8 cellular contexts compared by ENCODE assay signal in genomic region chr4:38858097-38858420, GRCh38. TPM values are rescaled to one million over a fixed set of nuclear protein-coding genes. Genes with fewer than 3 reads are reported as not detected.
DNase-seq lines count a peak whose midpoint lies in the region; ATAC-seq, FAIRE-seq and TF ChIP-seq lines count a peak whose summit lies in the region.

No MANE protein-coding gene starts in this region.

- H3K27me3 Mint-ChIP-seq in activated CD4-positive, alpha-beta T cell treated with anti-CD3 and anti-CD28 coated beads for 36 hours, result peaks cover 3% of the 10 kb centered on the region
- H3K27me3 Mint-ChIP-seq in activated CD8-positive, alpha-beta T cell treated with anti-CD3 and anti-CD28 coated beads for 36 hours, result peaks cover 3% of the 10 kb centered on the region

- FAIRE-seq in HepG2 (lab: Jason Lieb, UNC), result no peak
- FAIRE-seq in GM12891 (lab: Jason Lieb, UNC), result no peak

- H3K9ac ChIP-seq in HepG2 (ENCODE audit: insufficient read depth, low read depth, low read length), result no peak overlapping the region

- no peak for TF ChIP-seq RAD21 in HepG2 (CRISPR knock-in tag; IDR thresholded peaks at IDR 0.05)

- CTCF ChIA-PET in activated CD4-positive, alpha-beta T cell treated with anti-CD3 and anti-CD28 coated beads for 36 hours (lab: Charles Lee), result interaction anchor here (1.4 to 4.3 kb wide), 2 partner anchors 59 to 97 kb away, joined by 4 to 67 read pairs; no protein-coding TSS in a partner anchor
- CTCF ChIA-PET in activated CD8-positive, alpha-beta T cell treated with anti-CD3 and anti-CD28 coated beads for 36 hours (lab: Charles Lee), result interaction anchor here (1.0 to 5.1 kb wide), 2 partner anchors 99 to 277 kb away, joined by 3 to 95 read pairs; no protein-coding TSS in a partner anchor
- CTCF ChIA-PET in HepG2 (lab: Yijun Ruan, JAX; ENCODE audit: low intra/inter-chr PET ratio, low total read pairs), result no interaction called here

- H3K4me1 Mint-ChIP-seq in activated CD4-positive, alpha-beta T cell treated with anti-CD3 and anti-CD28 coated beads for 36 hours, result peaks cover 32% of the 10 kb centered on the region
- peaks cover 28% of the 10 kb centered on the region for H3K4me1 Mint-ChIP-seq in activated CD8-positive, alpha-beta T cell treated with anti-CD3 and anti-CD28 coated beads for 36 hours (ENCODE audit: low read depth)

- intact Hi-C loops in activated CD4-positive, alpha-beta T cell treated with anti-CD3 and anti-CD28 coated beads for 36 hours (cut with DNase I, micrococcal nuclease), result loop anchor here in 1 of 2 experiments (5.0 kb wide), 1 partner anchor 681 kb away; no protein-coding TSS in a partner anchor
- intact Hi-C loops in activated CD8-positive, alpha-beta T cell treated with anti-CD3 and anti-CD28 coated beads for 36 hours (cut with micrococcal nuclease), result no loop called here
- intact Hi-C loops in HepG2 (cut with micrococcal nuclease; ENCODE audit: unreplicated experiment), result no loop called here

- H3K36me3 Mint-ChIP-seq in activated CD4-positive, alpha-beta T cell treated with anti-CD3 and anti-CD28 coated beads for 36 hours (ENCODE audit: low read depth), result no peaks in the 10 kb centered on the region
- H3K36me3 Mint-ChIP-seq in activated CD8-positive, alpha-beta T cell treated with anti-CD3 and anti-CD28 coated beads for 36 hours (ENCODE audit: low read depth), result no peaks in the 10 kb centered on the region

- H3K4me1 ChIP-seq in HepG2 (ENCODE audit: insufficient read depth, low read length), result peaks cover 12% of the 10 kb centered on the region

- H3K27ac ChIP-seq in HepG2 (ENCODE audit: extremely low read length, insufficient read depth, low read length) (no peak overlapping the region), substantia nigra (ENCODE audit: low read depth, low read length, poor library complexity, severe bottlenecking) (peak overlapping the region; percentile 82)

- no TSS peak for BruUV-seq in HepG2 (replicated peaks; lab: Mats Ljungman, UMichigan)

- no peaks in the 10 kb centered on the region for H3K79me2 ChIP-seq in HepG2 (ENCODE audit: insufficient read depth, low read length)

- no peak overlapping the region for H2AFZ ChIP-seq in HepG2 (ENCODE audit: low read length)

- no peaks in the 10 kb centered on the region for H3K9me3 ChIP-seq in HepG2 (ENCODE audit: low read length)

- H4K20me1 ChIP-seq in HepG2 (ENCODE audit: insufficient read depth, low read length), result no peaks in the 10 kb centered on the region

- DNase-seq in activated CD4-positive, alpha-beta T cell treated with anti-CD3 and anti-CD28 coated beads for 36 hours, result no peak
- DNase-seq in activated CD4-positive, alpha-beta T cell treated with anti-CD3 and anti-CD28 coated beads for 48 hours, result no peak
- no peak for DNase-seq in activated CD8-positive, alpha-beta T cell treated with anti-CD3 and anti-CD28 coated beads for 36 hours
- DNase-seq in HepG2 (ENCODE audit: low spot score) (no peak), substantia nigra (lab: John Stamatoyannopoulos, UW) (no peak), GM12891 (ENCODE audit: insufficient read length, low spot score) (no peak), NCI-H2107 treated with DMSO at 0.1 percent for 48 hours (lab: John Stamatoyannopoulos, UW; ENCODE audit: unreplicated experiment) (no peak)

- peak overlapping the region; percentile 28; the same call in 1 of the 2 replicates for H3K4me2 ChIP-seq in HepG2 (ENCODE audit: low read depth, low read length)

- peak overlapping the region; percentile 83 for H3K27ac Mint-ChIP-seq in activated CD4-positive, alpha-beta T cell treated with anti-CD3 and anti-CD28 coated beads for 36 hours
- peak overlapping the region; percentile 80 for H3K27ac Mint-ChIP-seq in activated CD8-positive, alpha-beta T cell treated with anti-CD3 and anti-CD28 coated beads for 36 hours

- no peak for TF ChIP-seq POLR2A in HepG2 (IDR thresholded peaks at IDR 0.05; ENCODE audit: insufficient read depth in 1 of 2, low read depth in 2 of 2, low read length in 2 of 2)
- TF ChIP-seq POLR2A in GM12891 (IDR thresholded peaks at IDR 0.05; ENCODE audit: low read depth, low read length), result no peak

- no peaks in the 10 kb centered on the region for H3K36me3 ChIP-seq in HepG2 (replicated peaks in 1 of 2; ENCODE audit: control insufficient read depth in 1 of 2, insufficient read depth in 2 of 2, low read length in 2 of 2)

- TF ChIP-seq EP300 in HepG2 (IDR thresholded peaks at IDR 0.05; ENCODE audit: low read depth in 2 of 2, low read length in 2 of 2) (no peak), HepG2 (CRISPR knock-in tag; IDR thresholded peaks at IDR 0.05; ENCODE audit: borderline replicate concordance) (no peak)

- 4% methylated on average over 3 of the region's 3 CpGs for WGBS in HepG2 (ENCODE audit: low lambda C conversion rate)

- ATAC-seq in activated CD4-positive, alpha-beta T cell treated with anti-CD3 and anti-CD28 coated beads for 36 hours, result no peak
- no peak for ATAC-seq in activated CD8-positive, alpha-beta T cell treated with anti-CD3 and anti-CD28 coated beads for 36 hours
- ATAC-seq in HepG2, result no peak
- ATAC-seq in GM19463 (IDR thresholded peaks at IDR 0.05; ENCODE audit: unreplicated experiment), result no peak

- H3K27me3 ChIP-seq in HepG2 (ENCODE audit: control insufficient read depth in 1 of 2, insufficient read depth in 2 of 2, low read length in 2 of 2), result no peaks in the 10 kb centered on the region

- no peak overlapping the region for H3K4me3 ChIP-seq in HepG2 (replicated peaks in 1 of 3; ENCODE audit: insufficient read depth in 1 of 3, low read depth in 2 of 3, low read length in 3 of 3)

- no peaks in the 10 kb centered on the region for H3K9me3 Mint-ChIP-seq in activated CD4-positive, alpha-beta T cell treated with anti-CD3 and anti-CD28 coated beads for 36 hours (ENCODE audit: low read depth)
- no peaks in the 10 kb centered on the region for H3K9me3 Mint-ChIP-seq in activated CD8-positive, alpha-beta T cell treated with anti-CD3 and anti-CD28 coated beads for 36 hours

- H3K4me3 Mint-ChIP-seq in activated CD4-positive, alpha-beta T cell treated with anti-CD3 and anti-CD28 coated beads for 36 hours, result no peak overlapping the region
- H3K4me3 Mint-ChIP-seq in activated CD8-positive, alpha-beta T cell treated with anti-CD3 and anti-CD28 coated beads for 36 hours, result peak overlapping the region; percentile 79

- in situ Hi-C loops in HepG2 (cut with HindIII; ENCODE audit: extremely low pct_ligation_motif_present, low pct_unique_long_range_greater_than_20kb), result loop anchor here (5.0 kb wide), 1 partner anchor 101 kb away; no protein-coding TSS in a partner anchor

- no peak for TF ChIP-seq CTCF in activated CD8-positive, alpha-beta T cell treated with anti-CD3 and anti-CD28 coated beads for 36 hours (IDR thresholded peaks at IDR 0.05)
- no peak for TF ChIP-seq CTCF in HepG2 (CRISPR knock-in tag; IDR thresholded peaks at IDR 0.05)

- POLR2A ChIA-PET in activated CD4-positive, alpha-beta T cell treated with anti-CD3 and anti-CD28 coated beads for 36 hours (lab: Charles Lee), result no interaction called here
- POLR2A ChIA-PET in activated CD8-positive, alpha-beta T cell treated with anti-CD3 and anti-CD28 coated beads for 36 hours (lab: Charles Lee), result no interaction called here
- POLR2A ChIA-PET in HepG2 (lab: Yijun Ruan, JAX), result no interaction called here

RNA-seq across cellular contexts. Expression of gene TLR6, which starts 1.4 kb away (rescaled TPM):
- total RNA-seq in activated CD4-positive, alpha-beta T cell treated with anti-CD3 and anti-CD28 coated beads for 36 hours, result 1 to 10 TPM; 1.5 to 1.8 TPM
- total RNA-seq in activated CD8-positive, alpha-beta T cell treated with anti-CD3 and anti-CD28 coated beads for 36 hours, result 1 to 10 TPM; 1.6 to 2.0 TPM
- total RNA-seq in HepG2 (2016; rRNA removed; fragmentation: Illumina TruSeq; extraction: Trizol), result 0.52 and 0.71 TPM in 2 replicates
- 0.40 and 0.62 TPM in 2 replicates for total RNA-seq in HepG2 (2016; cell fraction: cytosol; rRNA removed; fragmentation: Illumina TruSeq; extraction: Trizol; ENCODE audit: low read depth)
- total RNA-seq in HepG2 (2016; cell fraction: insoluble cytoplasmic fraction; rRNA removed; fragmentation: Illumina TruSeq; extraction: Trizol), result 0.31 and 0.54 TPM in 2 replicates
- total RNA-seq in HepG2 (2016; cell fraction: membrane; rRNA removed; fragmentation: Illumina TruSeq; extraction: Trizol), result 1.0 and 1.2 TPM in 2 replicates
- 0.71 and 0.72 TPM in 2 replicates for total RNA-seq in HepG2 (2016; cell fraction: nucleus; rRNA removed; fragmentation: Illumina TruSeq; extraction: Trizol)
- polyA plus RNA-seq in HepG2 (2011; rRNA removed), result 0.18 and 0.33 TPM in 2 replicates
- polyA plus RNA-seq in HepG2 (2011; cell fraction: cytosol; rRNA removed), result 0.05 and 0.12 TPM in 2 replicates
- 0.19 and 0.23 TPM in 2 replicates for polyA plus RNA-seq in HepG2 (2011; cell fraction: nucleus; rRNA removed)
- 0.12 and 0.39 TPM in 2 replicates for polyA plus RNA-seq in HepG2 (2012)
- polyA plus RNA-seq in HepG2 (2016; cell fraction: cytosol; fragmentation: Illumina TruSeq; extraction: Trizol; ENCODE audit: low read depth), result 0.02 TPM in 1 of 2 replicates, not detected in the other
- 0.17 and 0.19 TPM in 2 replicates for polyA plus RNA-seq in HepG2 (2016; cell fraction: insoluble cytoplasmic fraction; fragmentation: Illumina TruSeq; extraction: Trizol; ENCODE audit: low read depth)
- polyA plus RNA-seq in HepG2 (2016; cell fraction: membrane; fragmentation: Illumina TruSeq; extraction: Trizol; ENCODE audit: low read depth), result 0.03 and 0.06 TPM in 2 replicates
- polyA plus RNA-seq in HepG2 (2016; cell fraction: nucleus; fragmentation: Illumina TruSeq; extraction: Trizol; ENCODE audit: insufficient read depth, low read depth), result 0.61 and 0.71 TPM in 2 replicates
- 0.20 and 7.2 TPM in 2 replicates for polyA minus RNA-seq in HepG2 (2011; rRNA and poly(A)+ RNA removed; ENCODE audit: low replicate concordance)
- 0.26 and 0.59 TPM in 2 replicates for polyA minus RNA-seq in HepG2 (2011; cell fraction: cytosol; rRNA and poly(A)+ RNA removed)
- 0.62 and 0.90 TPM in 2 replicates for polyA minus RNA-seq in HepG2 (2011; cell fraction: nucleus; rRNA and poly(A)+ RNA removed)
- polyA plus RNA-seq in GM12891 (2012; ENCODE audit: low read depth, missing spikeins), result 10.3 TPM

RNA-seq across cellular contexts. Expression of gene FAM114A1, which starts 9.5 kb away (rescaled TPM):
- under 1 TPM; 0.26 to 0.32 TPM for total RNA-seq in activated CD4-positive, alpha-beta T cell treated with anti-CD3 and anti-CD28 coated beads for 36 hours
- under 1 TPM; 0.16 to 0.20 TPM for total RNA-seq in activated CD8-positive, alpha-beta T cell treated with anti-CD3 and anti-CD28 coated beads for 36 hours
- total RNA-seq in HepG2 (2016; rRNA removed; fragmentation: Illumina TruSeq; extraction: Trizol), result 61.0 and 87.0 TPM in 2 replicates
- 8.9 and 9.7 TPM in 2 replicates for total RNA-seq in HepG2 (2016; cell fraction: cytosol; rRNA removed; fragmentation: Illumina TruSeq; extraction: Trizol; ENCODE audit: low read depth)
- total RNA-seq in HepG2 (2016; cell fraction: insoluble cytoplasmic fraction; rRNA removed; fragmentation: Illumina TruSeq; extraction: Trizol), result 59.7 and 78.6 TPM in 2 replicates
- 27.8 and 30.9 TPM in 2 replicates for total RNA-seq in HepG2 (2016; cell fraction: membrane; rRNA removed; fragmentation: Illumina TruSeq; extraction: Trizol)
- total RNA-seq in HepG2 (2016; cell fraction: nucleus; rRNA removed; fragmentation: Illumina TruSeq; extraction: Trizol), result 36.3 and 40.0 TPM in 2 replicates
- polyA plus RNA-seq in HepG2 (2011; rRNA removed), result 70.4 and 76.9 TPM in 2 replicates
- 80.2 and 86.3 TPM in 2 replicates for polyA plus RNA-seq in HepG2 (2011; cell fraction: cytosol; rRNA removed)
- 71.8 and 99.8 TPM in 2 replicates for polyA plus RNA-seq in HepG2 (2011; cell fraction: nucleus; rRNA removed)
- polyA plus RNA-seq in HepG2 (2012), result 46.7 and 54.6 TPM in 2 replicates
- 6.6 and 8.5 TPM in 2 replicates for polyA plus RNA-seq in HepG2 (2016; cell fraction: cytosol; fragmentation: Illumina TruSeq; extraction: Trizol; ENCODE audit: low read depth)
- 47.8 and 57.1 TPM in 2 replicates for polyA plus RNA-seq in HepG2 (2016; cell fraction: insoluble cytoplasmic fraction; fragmentation: Illumina TruSeq; extraction: Trizol; ENCODE audit: low read depth)
- 14.4 and 15.0 TPM in 2 replicates for polyA plus RNA-seq in HepG2 (2016; cell fraction: membrane; fragmentation: Illumina TruSeq; extraction: Trizol; ENCODE audit: low read depth)
- 39.6 and 49.5 TPM in 2 replicates for polyA plus RNA-seq in HepG2 (2016; cell fraction: nucleus; fragmentation: Illumina TruSeq; extraction: Trizol; ENCODE audit: insufficient read depth, low read depth)
- 28.7 and 145 TPM in 2 replicates for polyA minus RNA-seq in HepG2 (2011; rRNA and poly(A)+ RNA removed; ENCODE audit: low replicate concordance)
- 64.1 and 82.7 TPM in 2 replicates for polyA minus RNA-seq in HepG2 (2011; cell fraction: cytosol; rRNA and poly(A)+ RNA removed)
- polyA minus RNA-seq in HepG2 (2011; cell fraction: nucleus; rRNA and poly(A)+ RNA removed), result 115 and 140 TPM in 2 replicates
- polyA plus RNA-seq in GM12891 (2012; ENCODE audit: low read depth, missing spikeins), result 5.2 TPM

RNA-seq across cellular contexts. Expression of gene TLR1, which starts 53.5 kb away (rescaled TPM):
- 1 to 10 TPM; 1.5 to 1.7 TPM for total RNA-seq in activated CD4-positive, alpha-beta T cell treated with anti-CD3 and anti-CD28 coated beads for 36 hours
- 1 to 10 TPM; 1.5 to 1.9 TPM for total RNA-seq in activated CD8-positive, alpha-beta T cell treated with anti-CD3 and anti-CD28 coated beads for 36 hours
- 0.11 TPM in 1 of 2 replicates, not detected in the other for total RNA-seq in HepG2 (2016; rRNA removed; fragmentation: Illumina TruSeq; extraction: Trizol)
- total RNA-seq in HepG2 (2016; cell fraction: cytosol; rRNA removed; fragmentation: Illumina TruSeq; extraction: Trizol; ENCODE audit: low read depth), result not detected in 2 replicates
- 0.19 and 0.21 TPM in 2 replicates for total RNA-seq in HepG2 (2016; cell fraction: insoluble cytoplasmic fraction; rRNA removed; fragmentation: Illumina TruSeq; extraction: Trizol)
- total RNA-seq in HepG2 (2016; cell fraction: membrane; rRNA removed; fragmentation: Illumina TruSeq; extraction: Trizol), result 0.09 TPM in 1 of 2 replicates, not detected in the other
- total RNA-seq in HepG2 (2016; cell fraction: nucleus; rRNA removed; fragmentation: Illumina TruSeq; extraction: Trizol), result 0.19 and 0.43 TPM in 2 replicates
- polyA plus RNA-seq in HepG2 (2011; rRNA removed), result 0.08 TPM in 2 replicates
- 0.04 and 0.09 TPM in 2 replicates for polyA plus RNA-seq in HepG2 (2011; cell fraction: cytosol; rRNA removed)
- 0.05 and 0.07 TPM in 2 replicates for polyA plus RNA-seq in HepG2 (2011; cell fraction: nucleus; rRNA removed)
- 0.20 and 0.23 TPM in 2 replicates for polyA plus RNA-seq in HepG2 (2012)
- not detected in 2 replicates for polyA plus RNA-seq in HepG2 (2016; cell fraction: cytosol; fragmentation: Illumina TruSeq; extraction: Trizol; ENCODE audit: low read depth)
- not detected in 2 replicates for polyA plus RNA-seq in HepG2 (2016; cell fraction: insoluble cytoplasmic fraction; fragmentation: Illumina TruSeq; extraction: Trizol; ENCODE audit: low read depth)
- 0.18 TPM in 1 of 2 replicates, not detected in the other for polyA plus RNA-seq in HepG2 (2016; cell fraction: membrane; fragmentation: Illumina TruSeq; extraction: Trizol; ENCODE audit: low read depth)
- polyA plus RNA-seq in HepG2 (2016; cell fraction: nucleus; fragmentation: Illumina TruSeq; extraction: Trizol; ENCODE audit: insufficient read depth, low read depth), result not detected in 2 replicates
- 0.07 TPM in 1 of 2 replicates, not detected in the other for polyA minus RNA-seq in HepG2 (2011; rRNA and poly(A)+ RNA removed; ENCODE audit: low replicate concordance)
- polyA minus RNA-seq in HepG2 (2011; cell fraction: cytosol; rRNA and poly(A)+ RNA removed), result not detected in 2 replicates
- 0.39 and 0.87 TPM in 2 replicates for polyA minus RNA-seq in HepG2 (2011; cell fraction: nucleus; rRNA and poly(A)+ RNA removed)
- 24.5 TPM for polyA plus RNA-seq in GM12891 (2012; ENCODE audit: low read depth, missing spikeins)

Comparison
In these comparisons a context has a peak if more than half of its experiments do, and no peak if none do; other contexts are left out.
1. RNA of gene FAM114A1, which starts 9.5 kb away (total RNA-seq): 8.9 to 87.0 TPM in HepG2; 0.26 to 0.32 TPM in activated CD4-positive, alpha-beta T cell treated with anti-CD3 and anti-CD28 coated beads for 36 hours and 0.16 to 0.20 TPM in activated CD8-positive, alpha-beta T cell treated with anti-CD3 and anti-CD28 coated beads for 36 hours; every median in the first group is over 4 times any median in the second.